In the genomic region with DNA sequence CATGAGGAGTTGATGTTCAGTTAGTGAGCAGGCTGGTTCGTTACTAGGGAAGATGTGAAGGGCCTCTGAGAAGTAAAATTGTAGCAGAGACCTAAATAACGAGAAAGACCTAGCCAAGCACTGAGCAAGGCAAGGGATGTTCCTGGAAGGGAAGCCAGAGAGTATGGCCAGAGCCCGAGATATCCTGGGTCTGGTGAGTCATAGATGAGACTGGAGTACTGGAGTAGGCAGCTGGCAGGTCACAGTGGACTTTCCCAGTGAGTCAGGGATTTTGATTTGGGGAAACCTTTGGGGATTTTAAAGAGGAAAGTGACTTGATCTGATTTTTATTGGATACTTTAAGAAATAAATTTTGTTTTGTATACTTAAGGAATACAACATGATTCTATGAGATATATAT, we compare ENCODE assay signal across 12 cellular contexts.
A peak's percentile ranks its signal among the peaks of the same experiment; 100 is the strongest.
DNase-seq lines count a peak whose midpoint lies in the region; ATAC-seq and TF ChIP-seq lines count a peak whose summit lies in the region.
"Had no signal": no experiment of that assay in that cellular context is flagged by ENCODE, and none has a peak within 500 bp of the region (broad histone marks: within the 10 kb centered on the region; RNA-seq: fewer than 3 reads in every experiment).

No MANE protein-coding gene starts in this region.

- no peaks in the 10 kb centered on the region for H3K36me3 Mint-ChIP-seq in naive thymus-derived CD4-positive, alpha-beta T cell

- no peak overlapping the region for H3K4me3 ChIP-seq in gastroesophageal sphincter
- H3K4me3 ChIP-seq in naive thymus-derived CD4-positive, alpha-beta T cell (ENCODE audit: low read length) = no peak overlapping the region
- H3K4me3 ChIP-seq: K562 had no signal

- H3K27me3 ChIP-seq in gastroesophageal sphincter = no peaks in the 10 kb centered on the region
- H3K27me3 ChIP-seq in naive thymus-derived CD4-positive, alpha-beta T cell (ENCODE audit: control insufficient read depth in 2 of 2, insufficient read depth in 2 of 2, low read length in 2 of 2) = no peaks in the 10 kb centered on the region

- H3K4me1 ChIP-seq in gastroesophageal sphincter = peaks cover 0 to 22% (median 0%) of the 10 kb centered on the region in 3 donors
- H3K4me1 ChIP-seq in naive thymus-derived CD4-positive, alpha-beta T cell (ENCODE audit: control insufficient read depth in 2 of 2, insufficient read depth in 2 of 2, low read length in 2 of 2) = no peaks in the 10 kb centered on the region

- no peaks in the 10 kb centered on the region for H3K36me3 ChIP-seq in gastroesophageal sphincter
- H3K36me3 ChIP-seq in naive thymus-derived CD4-positive, alpha-beta T cell (ENCODE audit: control insufficient read depth in 2 of 3, insufficient read depth in 3 of 3, low read length in 3 of 3) = no peaks in the 10 kb centered on the region

- POLR2A ChIA-PET in naive thymus-derived CD4-positive, alpha-beta T cell (lab: Charles Lee) = no interaction called here

- no peak for TF ChIP-seq CTCF in gastroesophageal sphincter (IDR thresholded peaks at IDR 0.05)

- H3K9me3 ChIP-seq in gastroesophageal sphincter = no peaks in the 10 kb centered on the region
- H3K9me3 ChIP-seq in naive thymus-derived CD4-positive, alpha-beta T cell (ENCODE audit: control insufficient read depth in 2 of 3, low read length in 3 of 3) = no peaks in the 10 kb centered on the region

- no peak overlapping the region for H3K4me3 Mint-ChIP-seq in naive thymus-derived CD4-positive, alpha-beta T cell
- H3K4me3 Mint-ChIP-seq: activated naive CD4-positive, alpha-beta T cell treated with anti-CD3 and anti-CD28 coated beads for 36 hours had no signal

- peak; percentile 22 for DNase-seq in Daoy (ENCODE audit: low read depth)
- peak; percentile 78 for DNase-seq in renal cortical epithelial cell (ENCODE audit: low read depth)
- no peak for DNase-seq in naive thymus-derived CD4-positive, alpha-beta T cell
- DNase-seq: activated naive CD4-positive, alpha-beta T cell treated with anti-CD3 and anti-CD28 coated beads for 36 hours; DMS153; NCI-H2171 treated with DMSO at 0.1 percent for 48 hours had no signal

- no peak for TF ChIP-seq POLR2A in gastroesophageal sphincter (IDR thresholded peaks at IDR 0.05)

- ATAC-seq in SK-N-SH treated with all-trans-retinoic acid at 6 μM for 48 hours = peak; percentile 89
- peak; percentile 77 for ATAC-seq in gastroesophageal sphincter
- ATAC-seq in HG02763 (IDR thresholded peaks at IDR 0.05; ENCODE audit: unreplicated experiment) = no peak
- ATAC-seq in GM21423 (IDR thresholded peaks at IDR 0.05; ENCODE audit: unreplicated experiment) = no peak
- no peak for ATAC-seq in GM21367 (IDR thresholded peaks at IDR 0.05; ENCODE audit: unreplicated experiment)
- no peak for ATAC-seq in naive thymus-derived CD4-positive, alpha-beta T cell
- ATAC-seq: K562 had no signal

- CTCF ChIA-PET in naive thymus-derived CD4-positive, alpha-beta T cell (lab: Charles Lee) = no interaction called here

- peaks cover 0 to 4% (median 0%) of the 10 kb centered on the region in 11 donors for H3K9me3 Mint-ChIP-seq in naive thymus-derived CD4-positive, alpha-beta T cell
- H3K9me3 Mint-ChIP-seq: activated naive CD4-positive, alpha-beta T cell treated with anti-CD3 and anti-CD28 coated beads for 36 hours had no signal

- no peaks in the 10 kb centered on the region for H3K27me3 Mint-ChIP-seq in naive thymus-derived CD4-positive, alpha-beta T cell

- no peak for TF ChIP-seq EP300 in gastroesophageal sphincter (IDR thresholded peaks at IDR 0.05)

- no peak overlapping the region for H3K27ac ChIP-seq in gastroesophageal sphincter
- no peak overlapping the region for H3K27ac ChIP-seq in naive thymus-derived CD4-positive, alpha-beta T cell (ENCODE audit: low read depth, low read length)

- WGBS in gastroesophageal sphincter (ENCODE audit: low coverage in 1 of 2), 2 donors = 22% methylated on average over 1 to 3 of the region's 3 CpGs

- no peaks in the 10 kb centered on the region for H3K4me1 Mint-ChIP-seq in naive thymus-derived CD4-positive, alpha-beta T cell

- no peak overlapping the region for H3K27ac Mint-ChIP-seq in naive thymus-derived CD4-positive, alpha-beta T cell
- H3K27ac Mint-ChIP-seq: activated naive CD4-positive, alpha-beta T cell treated with anti-CD3 and anti-CD28 coated beads for 36 hours had no signal

- intact Hi-C loops in naive thymus-derived CD4-positive, alpha-beta T cell (cut with micrococcal nuclease) = no loop called here

TF ChIP-seq in SK-N-SH treated with all-trans-retinoic acid at 6 μM for 48 hours, 23 proteins besides CTCF, POLR2A, EP300 and RAD21:
- TF ChIP-seq, protein P1, sequence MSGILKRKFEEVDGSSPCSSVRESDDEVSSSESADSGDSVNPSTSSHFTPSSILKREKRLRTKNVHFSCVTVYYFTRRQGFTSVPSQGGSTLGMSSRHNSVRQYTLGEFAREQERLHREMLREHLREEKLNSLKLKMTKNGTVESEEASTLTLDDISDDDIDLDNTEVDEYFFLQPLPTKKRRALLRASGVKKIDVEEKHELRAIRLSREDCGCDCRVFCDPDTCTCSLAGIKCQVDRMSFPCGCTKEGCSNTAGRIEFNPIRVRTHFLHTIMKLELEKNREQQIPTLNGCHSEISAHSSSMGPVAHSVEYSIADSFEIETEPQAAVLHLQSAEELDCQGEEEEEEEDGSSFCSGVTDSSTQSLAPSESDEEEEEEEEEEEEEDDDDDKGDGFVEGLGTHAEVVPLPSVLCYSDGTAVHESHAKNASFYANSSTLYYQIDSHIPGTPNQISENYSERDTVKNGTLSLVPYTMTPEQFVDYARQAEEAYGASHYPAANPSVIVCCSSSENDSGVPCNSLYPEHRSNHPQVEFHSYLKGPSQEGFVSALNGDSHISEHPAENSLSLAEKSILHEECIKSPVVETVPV (CRISPR knock-in tag; IDR thresholded peaks at IDR 0.05) = no peak

Comparison
In these comparisons a context has a peak if more than half of its experiments do, and no peak if none do; other contexts are left out.
1. DNase-seq: peak in Daoy (single experiment) and renal cortical epithelial cell (single experiment); none in naive thymus-derived CD4-positive, alpha-beta T cell (0 of 9).
2. ATAC-seq: peak in SK-N-SH treated with all-trans-retinoic acid at 6 μM for 48 hours (single experiment) and gastroesophageal sphincter (single experiment); none in HG02763 (single experiment), GM21423 (single experiment), GM21367 (single experiment) and naive thymus-derived CD4-positive, alpha-beta T cell (single experiment).